2 cellular contexts compared by ENCODE assay signal in the genomic region with DNA sequence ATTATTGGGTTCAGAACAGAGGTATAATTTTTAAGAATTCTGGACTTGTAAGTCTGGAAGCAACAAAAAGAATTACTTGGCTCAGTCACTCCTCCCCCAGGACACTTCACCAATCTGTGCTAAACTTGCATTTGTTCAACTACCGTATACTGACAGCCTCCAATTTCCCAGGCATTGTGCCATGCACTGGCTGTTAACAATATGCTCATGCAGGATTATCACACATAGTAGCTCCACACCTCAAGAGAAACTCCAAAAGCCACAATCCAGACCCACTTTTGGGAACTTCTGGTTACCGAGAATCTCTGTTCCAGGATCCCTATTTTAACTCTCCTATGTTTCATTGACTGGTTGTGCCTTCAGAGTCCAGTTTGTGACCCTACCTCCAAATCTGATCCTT.
TF ChIP-seq lines count a peak whose summit lies in the region.

No MANE protein-coding gene starts in this region.

TF ChIP-seq in GM23338, 12 proteins besides CTCF, POLR2A, EP300 and RAD21:
- TF ChIP-seq STAT1 (IDR thresholded peaks at IDR 0.05; ENCODE audit: unreplicated experiment) (no peak), POLR2AphosphoS5 (IDR thresholded peaks at IDR 0.05; ENCODE audit: low read depth) (no peak), JUNB (IDR thresholded peaks at IDR 0.05; ENCODE audit: unreplicated experiment) (no peak), EZH2phosphoT487 (IDR thresholded peaks at IDR 0.05; ENCODE audit: unreplicated experiment) (no peak), CREB1 (CRISPR knock-in tag; IDR thresholded peaks at IDR 0.05; ENCODE audit: low read depth) (no peak), ZNF331 (CRISPR knock-in tag; IDR thresholded peaks at IDR 0.05; ENCODE audit: low read depth) (no peak)

TF ChIP-seq in endothelial cell of umbilical vein, 7 proteins besides CTCF, POLR2A, EP300 and RAD21:
- TF ChIP-seq JUN (IDR thresholded peaks at IDR 0.05; ENCODE audit: borderline replicate concordance, insufficient read depth, insufficient read length, low read depth) = no peak
- no peak for TF ChIP-seq MAX (IDR thresholded peaks at IDR 0.05; ENCODE audit: insufficient read depth, insufficient read length)
- no peak for TF ChIP-seq POLR2AphosphoS5 (IDR thresholded peaks at IDR 0.05; ENCODE audit: insufficient read depth, low read depth, low read length)
- no peak for TF ChIP-seq MYC (IDR thresholded peaks at IDR 0.05; ENCODE audit: low read depth, low read length)
- no peak for TF ChIP-seq EZH2 (IDR thresholded peaks at IDR 0.05; ENCODE audit: borderline replicate concordance, low read depth, low read length, severe bottlenecking)
- TF ChIP-seq FOS (IDR thresholded peaks at IDR 0.05; ENCODE audit: borderline replicate concordance, insufficient read depth, low read length) = no peak
